ENCODE assay signal across 16 cellular contexts in genomic region chr6:14695579-14695978, GRCh38.
"Had no signal": no experiment of that assay in that cellular context is flagged by ENCODE, and none has a peak within 500 bp of the region (broad histone marks: within the 10 kb centered on the region; RNA-seq: fewer than 3 reads in every experiment).

No MANE protein-coding gene starts in this region.

- H3K4me1 Mint-ChIP-seq: activated CD4-positive, alpha-beta memory T cell treated with anti-CD3 and anti-CD28 coated beads, Interleukin-2, amount 10 ng/mL, durations not matched to agents 7 days and 5 days; activated naive CD4-positive, alpha-beta T cell treated with anti-CD3 and anti-CD28 coated beads, Interleukin-2, amount 10 ng/mL, durations not matched to agents 7 days and 5 days; naive thymus-derived CD8-positive, alpha-beta T cell had no signal

- DNase-seq: activated CD4-positive, alpha-beta memory T cell treated with anti-CD3 and anti-CD28 coated beads, Interleukin-2, amount 10 ng/mL, durations not matched to agents 7 days and 5 days; activated CD4-positive, alpha-beta T cell treated with anti-CD3 and anti-CD28 coated beads for 4 hours; activated naive CD4-positive, alpha-beta T cell treated with anti-CD3 and anti-CD28 coated beads, Interleukin-2, amount 10 ng/mL, durations not matched to agents 7 days and 5 days; activated T-cell treated with anti-CD3 and anti-CD28 coated beads, Interleukin-2, amount 50 U/mL, for 24 hours; hippocampal formation; left ventricle myocardium superior; mucosa of descending colon; naive thymus-derived CD8-positive, alpha-beta T cell; occipital lobe; right lobe of liver; testis had no signal

- H3K36me3 ChIP-seq: ascending aorta, right lobe of liver had no signal

- H3K27me3 ChIP-seq: ascending aorta, right lobe of liver, testis had no signal

- H3K27ac ChIP-seq: ascending aorta, dorsolateral prefrontal cortex, right lobe of liver, testis had no signal

- H3K36me3 Mint-ChIP-seq: activated naive CD4-positive, alpha-beta T cell treated with anti-CD3 and anti-CD28 coated beads, Interleukin-2, amount 10 ng/mL, durations not matched to agents 7 days and 5 days; memory B cell; naive thymus-derived CD8-positive, alpha-beta T cell had no signal

- H3K27ac Mint-ChIP-seq: activated CD4-positive, alpha-beta memory T cell treated with anti-CD3 and anti-CD28 coated beads, Interleukin-2, amount 10 ng/mL, durations not matched to agents 7 days and 5 days; activated naive CD4-positive, alpha-beta T cell treated with anti-CD3 and anti-CD28 coated beads, Interleukin-2, amount 10 ng/mL, durations not matched to agents 7 days and 5 days; activated T-cell treated with anti-CD3 and anti-CD28 coated beads, Interleukin-2, amount 50 U/mL, for 24 hours; stimulated activated naive CD8-positive, alpha-beta T cell treated with anti-CD3 and anti-CD28 coated beads, Interleukin-15, Interleukin-2, amounts not matched to agents 100 ng/mL and 50 ng/mL, for 24 hours; WTC11 had no signal

- H3K27me3 Mint-ChIP-seq: activated CD4-positive, alpha-beta memory T cell treated with anti-CD3 and anti-CD28 coated beads, Interleukin-2, amount 10 ng/mL, durations not matched to agents 7 days and 5 days; activated T-cell treated with anti-CD3 and anti-CD28 coated beads, Interleukin-2, amount 50 U/mL, for 24 hours; memory B cell; stimulated activated naive CD8-positive, alpha-beta T cell treated with anti-CD3 and anti-CD28 coated beads, Interleukin-15, Interleukin-2, amounts not matched to agents 100 ng/mL and 50 ng/mL, for 24 hours had no signal

- H3K4me3 ChIP-seq: ascending aorta, dorsolateral prefrontal cortex, mucosa of descending colon, right lobe of liver, testis had no signal

- H3K4me3 Mint-ChIP-seq: activated CD4-positive, alpha-beta memory T cell treated with anti-CD3 and anti-CD28 coated beads, Interleukin-2, amount 10 ng/mL, durations not matched to agents 7 days and 5 days; activated naive CD4-positive, alpha-beta T cell treated with anti-CD3 and anti-CD28 coated beads, Interleukin-2, amount 10 ng/mL, durations not matched to agents 7 days and 5 days; activated T-cell treated with anti-CD3 and anti-CD28 coated beads, Interleukin-2, amount 50 U/mL, for 24 hours; memory B cell; naive thymus-derived CD8-positive, alpha-beta T cell; stimulated activated naive CD8-positive, alpha-beta T cell treated with anti-CD3 and anti-CD28 coated beads, Interleukin-15, Interleukin-2, amounts not matched to agents 100 ng/mL and 50 ng/mL, for 24 hours; WTC11 had no signal

- H3K9me3 ChIP-seq: ascending aorta, mucosa of descending colon, right lobe of liver, testis had no signal

- ATAC-seq: left ventricle myocardium superior; mucosa of descending colon; naive thymus-derived CD8-positive, alpha-beta T cell; right lobe of liver; WTC11 had no signal

- H3K4me1 ChIP-seq: ascending aorta, right lobe of liver, testis had no signal
